Comparison of ENCODE assay signal across 23 cellular contexts in the genomic region with DNA sequence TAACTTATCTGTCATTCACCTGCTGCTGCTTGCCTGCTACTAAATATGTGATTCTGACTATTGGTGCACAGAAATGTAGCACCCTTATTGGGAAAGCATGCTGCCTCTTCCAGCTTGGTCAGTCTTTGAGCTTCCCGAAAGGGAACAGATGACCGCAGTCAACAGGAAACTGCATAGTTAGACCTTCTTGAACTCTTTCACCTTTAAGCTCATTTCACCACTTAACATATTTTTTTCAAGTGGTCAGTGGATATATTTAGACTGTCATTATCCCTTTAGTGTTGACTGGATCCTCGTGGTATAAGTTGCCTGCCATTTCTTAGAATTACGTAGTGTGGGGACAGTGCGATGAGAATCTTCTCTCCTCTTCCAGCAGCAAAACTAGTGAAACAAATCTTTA.
DNase-seq lines count a peak whose midpoint lies in the region; ATAC-seq, FAIRE-seq and TF ChIP-seq lines count a peak whose summit lies in the region.
"Had no signal": no experiment of that assay in that cellular context is flagged by ENCODE, and none has a peak within 500 bp of the region (broad histone marks: within the 10 kb centered on the region; RNA-seq: fewer than 3 reads in every experiment).

No MANE protein-coding gene starts in this region.

- H3K9me3 ChIP-seq in cardiac muscle cell (ENCODE audit: low read depth) (no peaks in the 10 kb centered on the region), spleen (peaks cover 0 to 5% (median 0%) of the 10 kb centered on the region in 8 donors)
- H3K9me3 ChIP-seq: vagina had no signal

- H3K4me3 ChIP-seq in cardiac muscle cell (no peak overlapping the region), spleen (no peak overlapping the region)
- H3K4me3 ChIP-seq: vagina had no signal

- H3K27ac ChIP-seq in cardiac muscle cell (peak overlapping the region; percentile 98), spleen (peak overlapping the region in 6 of 8 donors; percentile 10 to 48 (median 34))
- H3K27ac ChIP-seq: vagina had no signal

- intact Hi-C loops in spleen (cut with DNase I; ENCODE audit: low total_unique reads): no loop called here

- ATAC-seq in GM21723 (IDR thresholded peaks at IDR 0.05; ENCODE audit: unreplicated experiment): no peak
- ATAC-seq: activated CD4-positive, alpha-beta T cell treated with anti-CD3 and anti-CD28 coated beads for 36 hours; activated T-cell treated with anti-CD3 and anti-CD28 coated beads, Interleukin-2, amount 50 U/mL, for 4 hours; sciatic nerve; T-cell had no signal

- no peak for TF ChIP-seq POLR2A in spleen (IDR thresholded peaks at IDR 0.05)

- DNase-seq in cardiac muscle cell (ENCODE audit: low read depth in 1 of 2, low spot score in 1 of 2) (peak in 1 of 2 donors; percentile 91), lung microvascular endothelial cell (ENCODE audit: low read depth in 2 of 2) (peak; percentile 14 to 65), spleen (no peak), urothelium cell line (ENCODE audit: low spot score) (no peak), COLO668 (lab: John Stamatoyannopoulos, UW; ENCODE audit: unreplicated experiment) (no peak)
- DNase-seq: activated CD4-positive, alpha-beta T cell treated with anti-CD3 and anti-CD28 coated beads for 36 hours; activated naive CD4-positive, alpha-beta T cell; activated T-cell treated with anti-CD3 and anti-CD28 coated beads, Interleukin-2, amount 50 U/mL, for 4 hours; amniotic stem cell; CD4-positive, CD25-positive, alpha-beta regulatory T cell; DMS 273 treated with DMSO at 0.1 percent for 48 hours; H9; NCI-H146; NCI-H2171 treated with DMSO at 0.1 percent for 48 hours; NCI-H524 treated with DMSO at 0.1 percent for 48 hours; substantia nigra; T-cell had no signal

- H3K36me3 ChIP-seq in cardiac muscle cell (no peaks in the 10 kb centered on the region), spleen (peaks cover 0 to 33% (median 5%) of the 10 kb centered on the region in 6 donors)
- H3K36me3 ChIP-seq: vagina had no signal

- H3K27me3 ChIP-seq in cardiac muscle cell (no peaks in the 10 kb centered on the region), spleen (replicated peaks in 1 of 7) (no peaks in the 10 kb centered on the region)
- H3K27me3 ChIP-seq: vagina had no signal

- WGBS in spleen, 5 donors: 46 to 76% (median 71%) methylated on average over 5 of the region's 5 CpGs

- no peak for FAIRE-seq in urothelium cell line (lab: Jason Lieb, UNC)
- FAIRE-seq: bronchial epithelial cell, TTC549 had no signal

- no peak for TF ChIP-seq CTCF in cardiac muscle cell (IDR thresholded peaks at IDR 0.05; ENCODE audit: low read depth, low read length)
- no peak for TF ChIP-seq CTCF in spleen (IDR thresholded peaks at IDR 0.05 in 8 of 11, conservative IDR thresholded peaks at IDR 0.05 in 3 of 11)

- H3K4me1 ChIP-seq in cardiac muscle cell (ENCODE audit: low read depth) (peaks cover 61% of the 10 kb centered on the region), spleen (peaks cover 0 to 18% (median 5%) of the 10 kb centered on the region in 6 donors)
- H3K4me1 ChIP-seq: vagina had no signal

TF ChIP-seq in PFSK-1, 5 proteins besides CTCF, POLR2A, EP300 and RAD21:
- TF ChIP-seq FOXP2 (optimal IDR thresholded peaks at IDR 0.05; ENCODE audit: borderline replicate concordance, extremely low read depth, extremely low read length, insufficient read depth) (peak; percentile 15), POLR2AphosphoS5 (IDR thresholded peaks at IDR 0.05; ENCODE audit: low read depth, low read length) (no peak), TAF1 (IDR thresholded peaks at IDR 0.05; ENCODE audit: borderline replicate concordance, insufficient read depth, low read length) (no peak), SIN3A (IDR thresholded peaks at IDR 0.05; ENCODE audit: borderline replicate concordance, insufficient read depth, low read length) (no peak)
- TF ChIP-seq, protein P1, sequence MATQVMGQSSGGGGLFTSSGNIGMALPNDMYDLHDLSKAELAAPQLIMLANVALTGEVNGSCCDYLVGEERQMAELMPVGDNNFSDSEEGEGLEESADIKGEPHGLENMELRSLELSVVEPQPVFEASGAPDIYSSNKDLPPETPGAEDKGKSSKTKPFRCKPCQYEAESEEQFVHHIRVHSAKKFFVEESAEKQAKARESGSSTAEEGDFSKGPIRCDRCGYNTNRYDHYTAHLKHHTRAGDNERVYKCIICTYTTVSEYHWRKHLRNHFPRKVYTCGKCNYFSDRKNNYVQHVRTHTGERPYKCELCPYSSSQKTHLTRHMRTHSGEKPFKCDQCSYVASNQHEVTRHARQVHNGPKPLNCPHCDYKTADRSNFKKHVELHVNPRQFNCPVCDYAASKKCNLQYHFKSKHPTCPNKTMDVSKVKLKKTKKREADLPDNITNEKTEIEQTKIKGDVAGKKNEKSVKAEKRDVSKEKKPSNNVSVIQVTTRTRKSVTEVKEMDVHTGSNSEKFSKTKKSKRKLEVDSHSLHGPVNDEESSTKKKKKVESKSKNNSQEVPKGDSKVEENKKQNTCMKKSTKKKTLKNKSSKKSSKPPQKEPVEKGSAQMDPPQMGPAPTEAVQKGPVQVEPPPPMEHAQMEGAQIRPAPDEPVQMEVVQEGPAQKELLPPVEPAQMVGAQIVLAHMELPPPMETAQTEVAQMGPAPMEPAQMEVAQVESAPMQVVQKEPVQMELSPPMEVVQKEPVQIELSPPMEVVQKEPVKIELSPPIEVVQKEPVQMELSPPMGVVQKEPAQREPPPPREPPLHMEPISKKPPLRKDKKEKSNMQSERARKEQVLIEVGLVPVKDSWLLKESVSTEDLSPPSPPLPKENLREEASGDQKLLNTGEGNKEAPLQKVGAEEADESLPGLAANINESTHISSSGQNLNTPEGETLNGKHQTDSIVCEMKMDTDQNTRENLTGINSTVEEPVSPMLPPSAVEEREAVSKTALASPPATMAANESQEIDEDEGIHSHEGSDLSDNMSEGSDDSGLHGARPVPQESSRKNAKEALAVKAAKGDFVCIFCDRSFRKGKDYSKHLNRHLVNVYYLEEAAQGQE (IDR thresholded peaks at IDR 0.05; ENCODE audit: insufficient read depth in 1 of 2, low read depth in 2 of 2, low read length in 2 of 2): no peak

Comparison
In these comparisons a context has a peak if more than half of its experiments do, and no peak if none do; other contexts are left out.
1. DNase-seq: peak in lung microvascular endothelial cell (2 of 2); none in spleen (single experiment), urothelium cell line (single experiment) and COLO668 (single experiment).